In the genomic region with DNA sequence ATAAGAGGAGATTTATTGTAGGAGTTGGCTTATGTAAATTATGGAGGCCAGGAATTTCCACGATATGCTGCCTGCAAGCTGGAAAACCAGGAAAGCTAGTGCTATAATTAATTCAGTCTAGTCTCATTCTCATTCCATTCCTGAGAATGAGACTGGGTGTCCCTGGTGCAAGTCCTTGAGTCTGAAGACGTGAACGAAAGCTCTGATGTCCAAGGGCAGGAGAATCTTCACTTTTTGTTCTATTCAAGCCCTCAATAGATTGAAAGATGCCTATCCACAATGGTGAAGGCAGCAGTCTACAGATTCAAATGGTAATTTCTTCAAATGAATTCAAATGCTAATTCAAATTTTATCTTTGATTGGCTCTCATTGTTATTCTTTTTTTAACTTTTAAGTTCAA, we compare ENCODE assay signal across 1 cellular context.
TF ChIP-seq lines count a peak whose summit lies in the region.

No MANE protein-coding gene starts in this region.

TF ChIP-seq in H1, 55 proteins besides CTCF, POLR2A, EP300 and RAD21:
- TF ChIP-seq JUN (IDR thresholded peaks at IDR 0.05; ENCODE audit: low read depth, low read length) (no peak), ZNF274 (IDR thresholded peaks at IDR 0.05; ENCODE audit: borderline replicate concordance, extremely low read depth, low read length) (no peak), CBX8 (IDR thresholded peaks at IDR 0.05; ENCODE audit: borderline replicate concordance, low read depth, low read length) (no peak), CHD1 (IDR thresholded peaks at IDR 0.05; ENCODE audit: low read depth, low read length) (no peak), TCF12 (IDR thresholded peaks at IDR 0.05; ENCODE audit: low read depth, low read length) (no peak), SP4 (IDR thresholded peaks at IDR 0.05; ENCODE audit: low read length) (no peak), NRF1 (IDR thresholded peaks at IDR 0.05; ENCODE audit: low read depth, low read length) (no peak), CHD2 (IDR thresholded peaks at IDR 0.05; ENCODE audit: low read length) (no peak), SAP30 (IDR thresholded peaks at IDR 0.05; ENCODE audit: insufficient read depth, insufficient replicate concordance, low read length) (no peak), CTBP2 (IDR thresholded peaks at IDR 0.05; ENCODE audit: borderline replicate concordance, insufficient read depth, insufficient read length, low read length) (no peak), SIX5 (IDR thresholded peaks at IDR 0.05; ENCODE audit: low read depth, low read length) (no peak), BCL11A (IDR thresholded peaks at IDR 0.05; ENCODE audit: low read depth in 2 of 2, low read length in 2 of 2) (no peak), YY1 (IDR thresholded peaks at IDR 0.05; ENCODE audit: low read depth, low read length) (no peak), SP1 (IDR thresholded peaks at IDR 0.05; ENCODE audit: low read depth, low read length) (no peak), POU5F1 (IDR thresholded peaks at IDR 0.05; ENCODE audit: low read depth, low read length) (no peak), SIRT6 (IDR thresholded peaks at IDR 0.05; ENCODE audit: low read length) (no peak)
- TF ChIP-seq, protein P1, sequence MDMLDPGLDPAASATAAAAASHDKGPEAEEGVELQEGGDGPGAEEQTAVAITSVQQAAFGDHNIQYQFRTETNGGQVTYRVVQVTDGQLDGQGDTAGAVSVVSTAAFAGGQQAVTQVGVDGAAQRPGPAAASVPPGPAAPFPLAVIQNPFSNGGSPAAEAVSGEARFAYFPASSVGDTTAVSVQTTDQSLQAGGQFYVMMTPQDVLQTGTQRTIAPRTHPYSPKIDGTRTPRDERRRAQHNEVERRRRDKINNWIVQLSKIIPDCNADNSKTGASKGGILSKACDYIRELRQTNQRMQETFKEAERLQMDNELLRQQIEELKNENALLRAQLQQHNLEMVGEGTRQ (IDR thresholded peaks at IDR 0.05; ENCODE audit: low read length), result no peak
- TF ChIP-seq, protein P2, sequence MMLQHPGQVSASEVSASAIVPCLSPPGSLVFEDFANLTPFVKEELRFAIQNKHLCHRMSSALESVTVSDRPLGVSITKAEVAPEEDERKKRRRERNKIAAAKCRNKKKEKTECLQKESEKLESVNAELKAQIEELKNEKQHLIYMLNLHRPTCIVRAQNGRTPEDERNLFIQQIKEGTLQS (IDR thresholded peaks at IDR 0.05; ENCODE audit: insufficient read depth, low read depth, low read length), result no peak
- TF ChIP-seq, protein P3, sequence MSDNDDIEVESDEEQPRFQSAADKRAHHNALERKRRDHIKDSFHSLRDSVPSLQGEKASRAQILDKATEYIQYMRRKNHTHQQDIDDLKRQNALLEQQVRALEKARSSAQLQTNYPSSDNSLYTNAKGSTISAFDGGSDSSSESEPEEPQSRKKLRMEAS (IDR thresholded peaks at IDR 0.05), result no peak
- TF ChIP-seq, protein P4, sequence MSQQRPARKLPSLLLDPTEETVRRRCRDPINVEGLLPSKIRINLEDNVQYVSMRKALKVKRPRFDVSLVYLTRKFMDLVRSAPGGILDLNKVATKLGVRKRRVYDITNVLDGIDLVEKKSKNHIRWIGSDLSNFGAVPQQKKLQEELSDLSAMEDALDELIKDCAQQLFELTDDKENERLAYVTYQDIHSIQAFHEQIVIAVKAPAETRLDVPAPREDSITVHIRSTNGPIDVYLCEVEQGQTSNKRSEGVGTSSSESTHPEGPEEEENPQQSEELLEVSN (IDR thresholded peaks at IDR 0.05), result no peak
TF ChIP-seq in H1: peak in this region for 0.
